In genomic region chr5:115625579-115626443, GRCh38 we compare ENCODE assay signal across 8 cellular contexts. TPM values are rescaled to one million over a fixed set of nuclear protein-coding genes. Genes with fewer than 3 reads are reported as not detected.
DNase-seq lines count a peak whose midpoint lies in the region; ATAC-seq and TF ChIP-seq lines count a peak whose summit lies in the region.

Gene TMED7, minus strand, starts transcription at chr5:115626036. Its CDS starts 244 bp downstream, at chr5:115625792.

- peak within 1 kb of the TSS; percentile 91 for H3K27ac ChIP-seq in colonic mucosa
- H3K27ac ChIP-seq in layer of hippocampus (ENCODE audit: low read depth, low read length): peak within 1 kb of the TSS; percentile 89

- TF ChIP-seq CTCF in BE2C (IDR thresholded peaks at IDR 0.05; ENCODE audit: low read depth, low read length) (no peak), colonic mucosa (IDR thresholded peaks at IDR 0.05) (no peak)

- 0 out of 2 replicates have a peak, but pooled peaks cover 3% of the 10 kb centered on the region for H3K36me3 ChIP-seq in BE2C
- H3K36me3 ChIP-seq in colonic mucosa: no peaks in the 10 kb centered on the region

- H3K27me3 ChIP-seq in BE2C (no peaks in the 10 kb centered on the region), colonic mucosa (no peaks in the 10 kb centered on the region), layer of hippocampus (ENCODE audit: control insufficient read depth, insufficient read depth, low read length) (no peaks in the 10 kb centered on the region)

- peak; percentile 100 for DNase-seq in BE2C
- DNase-seq in GM19240 (ENCODE audit: insufficient read length, low spot score): peak; percentile 78
- DNase-seq in NCI-H526 (lab: John Stamatoyannopoulos, UW): peak; percentile 81 to 95
- peak; percentile 100 for DNase-seq in activated CD4-positive, alpha-beta T cell treated with anti-CD3 and anti-CD28 coated beads for 48 hours
- DNase-seq in colonic mucosa: peak; percentile 100
- peak; percentile 100 for DNase-seq in stimulated activated CD4-positive, alpha-beta T cell treated with anti-CD3 and anti-CD28 coated beads, Interleukin-1b, Interleukin-23, amount 100 ng/mL, for 4 hours (ENCODE audit: low read depth in 2 of 2)

- H3K9me3 ChIP-seq in BE2C: no peaks in the 10 kb centered on the region
- no peaks in the 10 kb centered on the region for H3K9me3 ChIP-seq in colonic mucosa

- peak within 1 kb of the TSS; percentile 95 to 98 for H3K9ac ChIP-seq in colonic mucosa (ENCODE audit: low read depth in 2 of 2, low read length in 2 of 2)

- peak within 1 kb of the TSS; percentile 87 for H3K4me3 ChIP-seq in BE2C (ENCODE audit: low read depth, low read length)
- H3K4me3 ChIP-seq in colonic mucosa: peak within 1 kb of the TSS; percentile 87

- intact Hi-C loops in colonic mucosa (cut with DNase I): no loop called here

- peak; percentile 91 for ATAC-seq in HG03460 (IDR thresholded peaks at IDR 0.05; ENCODE audit: unreplicated experiment)

- H3K4me1 ChIP-seq in BE2C (peaks cover 10% of the 10 kb centered on the region), colonic mucosa (peaks cover 12% of the 10 kb centered on the region)

RNA-seq across cellular contexts. Expression of gene TMED7, which starts in this region (rescaled TPM):
- polyA plus RNA-seq in BE2C (2012; ENCODE audit: insufficient read depth, insufficient read length, low read depth): 69.5 TPM
- total RNA-seq in colonic mucosa: 100 to 1,000 TPM; 127 to 146 TPM

Comparison
In these comparisons a context has a peak if more than half of its experiments do, and no peak if none do; other contexts are left out.
1. Peak in every context shown above with its lines: DNase-seq, ATAC-seq, H3K4me3 ChIP-seq and H3K27ac ChIP-seq.